17 cellular contexts compared by ENCODE assay signal in genomic region chr12:91921555-91921954, GRCh38.
DNase-seq lines count a peak whose midpoint lies in the region; ATAC-seq and TF ChIP-seq lines count a peak whose summit lies in the region.
"Had no signal": no experiment of that assay in that cellular context is flagged by ENCODE, and none has a peak within 500 bp of the region (broad histone marks: within the 10 kb centered on the region; RNA-seq: fewer than 3 reads in every experiment).

No MANE protein-coding gene starts in this region.

- H3K36me3 ChIP-seq in uterus = no peaks in the 10 kb centered on the region

- H3K27me3 Mint-ChIP-seq in activated T-cell treated with anti-CD3 and anti-CD28 coated beads, Interleukin-2, amount 50 U/mL, for 72 hours (ENCODE audit: low read depth) = no peaks in the 10 kb centered on the region

- no peak for DNase-seq in activated T-cell treated with anti-CD3 and anti-CD28 coated beads, Interleukin-2, amount 50 U/mL, for 72 hours
- no peak for DNase-seq in activated T-cell treated with anti-CD3 and anti-CD28 coated beads, Interleukin-2, amount 50 U/mL, for 48 hours
- DNase-seq in NCI-H2171 treated with DMSO at 0.1 percent for 48 hours (lab: John Stamatoyannopoulos, UW) (peak; percentile 71), cerebellum (ENCODE audit: low spot score) (peak; percentile 32), sciatic nerve (ENCODE audit: low spot score) (no peak), NCI-H1105 treated with DMSO at 0.1 percent for 48 hours (lab: John Stamatoyannopoulos, UW) (no peak), uterus (no peak)
- DNase-seq: 8988T, Caco-2, GDM1, MM.1S, NCI-H2081 treated with DMSO at 0.1 percent for 48 hours, NCI-H226, NCI-H526 had no signal

- intact Hi-C loops in sciatic nerve (cut with DNase I) = no loop called here
- intact Hi-C loops in uterus (cut with DNase I; ENCODE audit: low total_unique reads) = no loop called here

- H3K9me3 ChIP-seq in uterus = no peaks in the 10 kb centered on the region
- H3K9me3 ChIP-seq: Caco-2 had no signal

- no peak overlapping the region for H3K4me3 ChIP-seq in uterus

- no peak overlapping the region for H3K4me3 Mint-ChIP-seq in activated T-cell treated with anti-CD3 and anti-CD28 coated beads, Interleukin-2, amount 50 U/mL, for 72 hours
- H3K4me3 Mint-ChIP-seq: CD14-positive monocyte had no signal

- H3K36me3 Mint-ChIP-seq in activated T-cell treated with anti-CD3 and anti-CD28 coated beads, Interleukin-2, amount 50 U/mL, for 72 hours (ENCODE audit: insufficient read depth in 2 of 2) = peaks cover 0 to 2% of the 10 kb centered on the region in 2 donors
- H3K36me3 Mint-ChIP-seq: CD14-positive monocyte had no signal

- no peak for TF ChIP-seq POLR2A in uterus (IDR thresholded peaks at IDR 0.05)

- peak overlapping the region; percentile 34 for H3K27ac Mint-ChIP-seq in activated T-cell treated with anti-CD3 and anti-CD28 coated beads, Interleukin-2, amount 50 U/mL, for 72 hours

- no peaks in the 10 kb centered on the region for H3K4me1 ChIP-seq in uterus

- TF ChIP-seq CTCF in uterus (IDR thresholded peaks at IDR 0.05) = no peak

- no peaks in the 10 kb centered on the region for H3K9me3 Mint-ChIP-seq in activated T-cell treated with anti-CD3 and anti-CD28 coated beads, Interleukin-2, amount 50 U/mL, for 72 hours

- no peaks in the 10 kb centered on the region for H3K27me3 ChIP-seq in uterus

- peaks cover 29% of the 10 kb centered on the region for H3K4me1 Mint-ChIP-seq in activated T-cell treated with anti-CD3 and anti-CD28 coated beads, Interleukin-2, amount 50 U/mL, for 72 hours (ENCODE audit: low read depth)
- H3K4me1 Mint-ChIP-seq: CD14-positive monocyte had no signal

- ATAC-seq in activated T-cell treated with anti-CD3 and anti-CD28 coated beads, Interleukin-2, amount 50 U/mL, for 72 hours (replicated peaks in 1 of 2) = no peak
- peak; percentile 36 for ATAC-seq in sciatic nerve
- no peak for ATAC-seq in HG03135 (IDR thresholded peaks at IDR 0.05; ENCODE audit: unreplicated experiment)

- no peak overlapping the region for H3K27ac ChIP-seq in uterus
- H3K27ac ChIP-seq: KMS-11 had no signal

Comparison
In these comparisons a context has a peak if more than half of its experiments do, and no peak if none do; other contexts are left out.
1. DNase-seq: peak in NCI-H2171 treated with DMSO at 0.1 percent for 48 hours (single experiment) and cerebellum (single experiment); none in activated T-cell treated with anti-CD3 and anti-CD28 coated beads, Interleukin-2, amount 50 U/mL, for 72 hours (0 of 2), activated T-cell treated with anti-CD3 and anti-CD28 coated beads, Interleukin-2, amount 50 U/mL, for 48 hours (0 of 2), sciatic nerve (single experiment), NCI-H1105 treated with DMSO at 0.1 percent for 48 hours (single experiment) and uterus (0 of 2).